ENCODE assay signal across 1 cellular context in the genomic region with DNA sequence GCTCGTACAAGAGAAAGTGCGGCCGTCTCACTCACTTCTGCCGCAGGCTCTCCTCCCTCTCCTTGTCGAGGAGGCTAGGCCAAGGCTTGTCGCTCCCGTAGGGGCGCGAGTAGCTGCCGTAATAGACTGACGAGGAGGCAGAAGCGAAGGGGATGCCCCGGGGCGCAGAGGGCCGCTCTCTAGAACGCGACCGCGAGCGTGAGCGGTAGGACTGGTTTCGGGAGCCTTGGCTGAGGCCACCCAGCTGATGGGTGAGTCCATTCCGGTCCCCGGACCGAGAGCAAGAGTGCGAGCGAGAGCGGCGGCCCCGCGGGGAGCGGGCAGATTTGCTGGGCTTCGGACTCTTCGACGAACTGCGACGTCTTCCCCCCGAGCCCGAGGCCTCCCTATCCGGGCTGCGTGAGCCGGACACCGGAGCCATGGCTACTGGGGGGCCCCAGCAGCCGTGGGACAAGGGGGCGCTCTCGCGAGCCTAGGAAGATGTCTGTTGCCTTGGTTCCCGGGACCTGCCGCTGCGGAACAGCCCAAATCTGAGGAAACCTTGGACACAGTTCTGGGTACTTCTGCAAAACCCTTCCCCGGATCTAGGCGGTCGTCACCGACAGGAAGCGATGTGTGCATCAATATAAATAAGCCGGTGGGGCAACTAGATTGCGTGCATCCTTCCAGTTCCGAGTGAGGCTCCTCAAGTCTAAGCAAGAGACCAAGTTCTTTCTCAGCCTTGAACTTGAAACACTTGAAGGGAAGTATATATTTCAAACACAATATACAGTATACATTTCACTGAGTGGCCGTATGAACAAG.
A peak's percentile ranks its signal among the peaks of the same experiment; 100 is the strongest.
TF ChIP-seq lines count a peak whose summit lies in the region.

Gene NKAP (minus strand): TSS at position 567 of the 804 bp plus-strand sequence. CDS start 146 bp downstream, at position 421.

TF ChIP-seq in HepG2, 621 proteins besides CTCF, POLR2A, EP300 and RAD21 (continues in another document):
- TF ChIP-seq SPEN (CRISPR knock-in tag; IDR thresholded peaks at IDR 0.05; ENCODE audit: low read depth) (peak; percentile 64; the same call in 1 of the 2 replicates), FOXJ3 (CRISPR knock-in tag; IDR thresholded peaks at IDR 0.05; ENCODE audit: borderline replicate concordance) (peak; percentile 78; the same call in 1 of the 2 replicates), GTF2F1 (IDR thresholded peaks at IDR 0.05; ENCODE audit: low read length) (no peak), TBP (CRISPR knock-in tag; IDR thresholded peaks at IDR 0.05) (no peak), YEATS2 (CRISPR knock-in tag; IDR thresholded peaks at IDR 0.05; ENCODE audit: borderline replicate concordance) (0 out of 2 replicates have a peak, but pooled peaks have one; percentile 80), RFX5 (IDR thresholded peaks at IDR 0.05; ENCODE audit: low read depth, low read length) (no peak), ZNF264 (CRISPR knock-in tag; IDR thresholded peaks at IDR 0.05) (no peak), ZNF660 (CRISPR knock-in tag; IDR thresholded peaks at IDR 0.05; ENCODE audit: borderline replicate concordance, low read depth) (no peak), BATF2 (CRISPR knock-in tag; IDR thresholded peaks at IDR 0.05) (no peak), REPIN1 (CRISPR knock-in tag; IDR thresholded peaks at IDR 0.05; ENCODE audit: borderline replicate concordance, low read depth) (no peak), ARNT2 (CRISPR knock-in tag; IDR thresholded peaks at IDR 0.05; ENCODE audit: low read depth) (0 out of 2 replicates have a peak, but pooled peaks have one; percentile 50), ZNF556 (CRISPR knock-in tag; IDR thresholded peaks at IDR 0.05; ENCODE audit: borderline replicate concordance) (no peak), SMARCC2 (IDR thresholded peaks at IDR 0.05) (no peak), TEAD2 (CRISPR knock-in tag; IDR thresholded peaks at IDR 0.05) (no peak), ZNF569 (CRISPR knock-in tag; IDR thresholded peaks at IDR 0.05; ENCODE audit: borderline replicate concordance) (no peak), JUND (CRISPR knock-in tag; IDR thresholded peaks at IDR 0.05) (no peak), ZNF180 (CRISPR knock-in tag; IDR thresholded peaks at IDR 0.05; ENCODE audit: borderline replicate concordance, low read depth) (no peak), ZNF205 (CRISPR knock-in tag; IDR thresholded peaks at IDR 0.05) (0 out of 2 replicates have a peak, but pooled peaks have one; percentile 17), LCORL (IDR thresholded peaks at IDR 0.05) (no peak), LCORL (CRISPR knock-in tag; IDR thresholded peaks at IDR 0.05) (peak; percentile 80), MEF2D (CRISPR knock-in tag; IDR thresholded peaks at IDR 0.05) (no peak), ZSCAN12 (CRISPR knock-in tag; IDR thresholded peaks at IDR 0.05) (no peak), PHF8 (CRISPR knock-in tag; IDR thresholded peaks at IDR 0.05) (peak; percentile 84), DR1 (CRISPR knock-in tag; IDR thresholded peaks at IDR 0.05) (0 out of 2 replicates have a peak, but pooled peaks have one; percentile 19), ARNTL (CRISPR knock-in tag; IDR thresholded peaks at IDR 0.05) (no peak), ZNF530 (CRISPR knock-in tag; IDR thresholded peaks at IDR 0.05; ENCODE audit: low read depth) (no peak), ZNF749 (CRISPR knock-in tag; IDR thresholded peaks at IDR 0.05; ENCODE audit: borderline replicate concordance) (no peak), ZNF12 (CRISPR knock-in tag; IDR thresholded peaks at IDR 0.05) (no peak), ZNF432 (CRISPR knock-in tag; IDR thresholded peaks at IDR 0.05; ENCODE audit: borderline replicate concordance) (no peak), PLRG1 (conservative IDR thresholded peaks at IDR 0.05) (no peak), DNMT1 (CRISPR knock-in tag; IDR thresholded peaks at IDR 0.05) (no peak), ZEB1 (IDR thresholded peaks at IDR 0.05; ENCODE audit: insufficient replicate concordance, low read depth) (peak; percentile 32), ZNF235 (CRISPR knock-in tag; IDR thresholded peaks at IDR 0.05; ENCODE audit: borderline replicate concordance) (no peak), ZNF136 (CRISPR knock-in tag; IDR thresholded peaks at IDR 0.05; ENCODE audit: low read depth) (no peak), CEBPG (CRISPR knock-in tag; IDR thresholded peaks at IDR 0.05) (peak; percentile 34; the same call in 1 of the 2 replicates), RXRB (CRISPR knock-in tag; IDR thresholded peaks at IDR 0.05; ENCODE audit: borderline replicate concordance) (peak; percentile 53; the same call in 1 of the 2 replicates), DRAP1 (CRISPR knock-in tag; IDR thresholded peaks at IDR 0.05) (no peak), ISL2 (CRISPR knock-in tag; IDR thresholded peaks at IDR 0.05) (0 out of 2 replicates have a peak, but pooled peaks have one; percentile 31), ZNF839 (CRISPR knock-in tag; IDR thresholded peaks at IDR 0.05; ENCODE audit: borderline replicate concordance) (no peak), GATAD2A (CRISPR knock-in tag; IDR thresholded peaks at IDR 0.05) (peak; percentile 70), MXD4 (CRISPR knock-in tag; IDR thresholded peaks at IDR 0.05) (no peak), ZNF652 (CRISPR knock-in tag; IDR thresholded peaks at IDR 0.05; ENCODE audit: borderline replicate concordance, low read depth) (no peak), RAD51 (IDR thresholded peaks at IDR 0.05; ENCODE audit: borderline replicate concordance) (no peak), ZNF335 (CRISPR knock-in tag; IDR thresholded peaks at IDR 0.05) (no peak), TEF (CRISPR knock-in tag; IDR thresholded peaks at IDR 0.05) (no peak), JUNB (CRISPR knock-in tag; IDR thresholded peaks at IDR 0.05; ENCODE audit: borderline replicate concordance) (no peak), ZSCAN22 (CRISPR knock-in tag; IDR thresholded peaks at IDR 0.05) (no peak), NONO (IDR thresholded peaks at IDR 0.05) (no peak), NONO (CRISPR knock-in tag; conservative IDR thresholded peaks at IDR 0.05) (peak; percentile 73), TAF15 (IDR thresholded peaks at IDR 0.05; ENCODE audit: low read depth, low read length, poor library complexity, severe bottlenecking) (no peak), TARDBP (CRISPR knock-in tag; IDR thresholded peaks at IDR 0.05) (peak; percentile 46; the same call in 1 of the 2 replicates), ATF2 (CRISPR knock-in tag; IDR thresholded peaks at IDR 0.05) (0 out of 2 replicates have a peak, but pooled peaks have one; percentile 51), ISX (CRISPR knock-in tag; conservative IDR thresholded peaks at IDR 0.05) (no peak), ARID2 (CRISPR knock-in tag; IDR thresholded peaks at IDR 0.05; ENCODE audit: borderline replicate concordance) (no peak), ARNT (IDR thresholded peaks at IDR 0.05) (no peak), MYNN (CRISPR knock-in tag; IDR thresholded peaks at IDR 0.05; ENCODE audit: low read depth) (0 out of 2 replicates have a peak, but pooled peaks have one; percentile 53), FOXA3 (CRISPR knock-in tag; IDR thresholded peaks at IDR 0.05) (peak; percentile 96), HDAC1 (CRISPR knock-in tag; IDR thresholded peaks at IDR 0.05) (peak; percentile 68; the same call in 1 of the 2 replicates)
- TF ChIP-seq, protein P1, sequence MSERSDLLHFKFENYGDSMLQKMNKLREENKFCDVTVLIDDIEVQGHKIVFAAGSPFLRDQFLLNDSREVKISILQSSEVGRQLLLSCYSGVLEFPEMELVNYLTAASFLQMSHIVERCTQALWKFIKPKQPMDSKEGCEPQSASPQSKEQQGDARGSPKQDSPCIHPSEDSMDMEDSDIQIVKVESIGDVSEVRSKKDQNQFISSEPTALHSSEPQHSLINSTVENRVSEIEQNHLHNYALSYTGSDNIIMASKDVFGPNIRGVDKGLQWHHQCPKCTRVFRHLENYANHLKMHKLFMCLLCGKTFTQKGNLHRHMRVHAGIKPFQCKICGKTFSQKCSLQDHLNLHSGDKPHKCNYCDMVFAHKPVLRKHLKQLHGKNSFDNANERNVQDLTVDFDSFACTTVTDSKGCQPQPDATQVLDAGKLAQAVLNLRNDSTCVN (CRISPR knock-in tag; IDR thresholded peaks at IDR 0.05; ENCODE audit: borderline replicate concordance) = no peak
- TF ChIP-seq, protein P2, sequence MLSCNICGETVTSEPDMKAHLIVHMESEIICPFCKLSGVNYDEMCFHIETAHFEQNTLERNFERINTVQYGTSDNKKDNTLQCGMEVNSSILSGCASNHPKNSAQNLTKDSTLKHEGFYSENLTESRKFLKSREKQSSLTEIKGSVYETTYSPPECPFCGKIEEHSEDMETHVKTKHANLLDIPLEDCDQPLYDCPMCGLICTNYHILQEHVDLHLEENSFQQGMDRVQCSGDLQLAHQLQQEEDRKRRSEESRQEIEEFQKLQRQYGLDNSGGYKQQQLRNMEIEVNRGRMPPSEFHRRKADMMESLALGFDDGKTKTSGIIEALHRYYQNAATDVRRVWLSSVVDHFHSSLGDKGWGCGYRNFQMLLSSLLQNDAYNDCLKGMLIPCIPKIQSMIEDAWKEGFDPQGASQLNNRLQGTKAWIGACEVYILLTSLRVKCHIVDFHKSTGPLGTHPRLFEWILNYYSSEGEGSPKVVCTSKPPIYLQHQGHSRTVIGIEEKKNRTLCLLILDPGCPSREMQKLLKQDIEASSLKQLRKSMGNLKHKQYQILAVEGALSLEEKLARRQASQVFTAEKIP (CRISPR knock-in tag; IDR thresholded peaks at IDR 0.05; ENCODE audit: borderline replicate concordance) = no peak
- TF ChIP-seq, protein P3, sequence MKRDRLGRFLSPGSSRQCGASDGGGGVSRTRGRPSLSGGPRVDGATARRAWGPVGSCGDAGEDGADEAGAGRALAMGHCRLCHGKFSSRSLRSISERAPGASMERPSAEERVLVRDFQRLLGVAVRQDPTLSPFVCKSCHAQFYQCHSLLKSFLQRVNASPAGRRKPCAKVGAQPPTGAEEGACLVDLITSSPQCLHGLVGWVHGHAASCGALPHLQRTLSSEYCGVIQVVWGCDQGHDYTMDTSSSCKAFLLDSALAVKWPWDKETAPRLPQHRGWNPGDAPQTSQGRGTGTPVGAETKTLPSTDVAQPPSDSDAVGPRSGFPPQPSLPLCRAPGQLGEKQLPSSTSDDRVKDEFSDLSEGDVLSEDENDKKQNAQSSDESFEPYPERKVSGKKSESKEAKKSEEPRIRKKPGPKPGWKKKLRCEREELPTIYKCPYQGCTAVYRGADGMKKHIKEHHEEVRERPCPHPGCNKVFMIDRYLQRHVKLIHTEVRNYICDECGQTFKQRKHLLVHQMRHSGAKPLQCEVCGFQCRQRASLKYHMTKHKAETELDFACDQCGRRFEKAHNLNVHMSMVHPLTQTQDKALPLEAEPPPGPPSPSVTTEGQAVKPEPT (CRISPR knock-in tag; IDR thresholded peaks at IDR 0.05; ENCODE audit: low read depth) = no peak
- TF ChIP-seq, protein P4, sequence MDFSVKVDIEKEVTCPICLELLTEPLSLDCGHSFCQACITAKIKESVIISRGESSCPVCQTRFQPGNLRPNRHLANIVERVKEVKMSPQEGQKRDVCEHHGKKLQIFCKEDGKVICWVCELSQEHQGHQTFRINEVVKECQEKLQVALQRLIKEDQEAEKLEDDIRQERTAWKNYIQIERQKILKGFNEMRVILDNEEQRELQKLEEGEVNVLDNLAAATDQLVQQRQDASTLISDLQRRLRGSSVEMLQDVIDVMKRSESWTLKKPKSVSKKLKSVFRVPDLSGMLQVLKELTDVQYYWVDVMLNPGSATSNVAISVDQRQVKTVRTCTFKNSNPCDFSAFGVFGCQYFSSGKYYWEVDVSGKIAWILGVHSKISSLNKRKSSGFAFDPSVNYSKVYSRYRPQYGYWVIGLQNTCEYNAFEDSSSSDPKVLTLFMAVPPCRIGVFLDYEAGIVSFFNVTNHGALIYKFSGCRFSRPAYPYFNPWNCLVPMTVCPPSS (IDR thresholded peaks at IDR 0.05) = no peak
- TF ChIP-seq, protein P5, sequence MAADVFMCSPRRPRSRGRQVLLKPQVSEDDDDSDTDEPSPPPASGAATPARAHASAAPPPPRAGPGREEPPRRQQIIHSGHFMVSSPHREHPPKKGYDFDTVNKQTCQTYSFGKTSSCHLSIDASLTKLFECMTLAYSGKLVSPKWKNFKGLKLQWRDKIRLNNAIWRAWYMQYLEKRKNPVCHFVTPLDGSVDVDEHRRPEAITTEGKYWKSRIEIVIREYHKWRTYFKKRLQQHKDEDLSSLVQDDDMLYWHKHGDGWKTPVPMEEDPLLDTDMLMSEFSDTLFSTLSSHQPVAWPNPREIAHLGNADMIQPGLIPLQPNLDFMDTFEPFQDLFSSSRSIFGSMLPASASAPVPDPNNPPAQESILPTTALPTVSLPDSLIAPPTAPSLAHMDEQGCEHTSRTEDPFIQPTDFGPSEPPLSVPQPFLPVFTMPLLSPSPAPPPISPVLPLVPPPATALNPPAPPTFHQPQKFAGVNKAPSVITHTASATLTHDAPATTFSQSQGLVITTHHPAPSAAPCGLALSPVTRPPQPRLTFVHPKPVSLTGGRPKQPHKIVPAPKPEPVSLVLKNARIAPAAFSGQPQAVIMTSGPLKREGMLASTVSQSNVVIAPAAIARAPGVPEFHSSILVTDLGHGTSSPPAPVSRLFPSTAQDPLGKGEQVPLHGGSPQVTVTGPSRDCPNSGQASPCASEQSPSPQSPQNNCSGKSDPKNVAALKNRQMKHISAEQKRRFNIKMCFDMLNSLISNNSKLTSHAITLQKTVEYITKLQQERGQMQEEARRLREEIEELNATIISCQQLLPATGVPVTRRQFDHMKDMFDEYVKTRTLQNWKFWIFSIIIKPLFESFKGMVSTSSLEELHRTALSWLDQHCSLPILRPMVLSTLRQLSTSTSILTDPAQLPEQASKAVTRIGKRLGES (CRISPR knock-in tag; IDR thresholded peaks at IDR 0.05; ENCODE audit: borderline replicate concordance) = no peak
